In genomic region chr4:154781983-154782293, GRCh38 we compare ENCODE assay signal across 2 cellular contexts.
TF ChIP-seq lines count a peak whose summit lies in the region.

No MANE protein-coding gene starts in this region.

TF ChIP-seq in WTC11, 78 proteins besides CTCF, POLR2A, EP300 and RAD21 (continued from another document and continues in another):
- TF ChIP-seq ZMAT4 (CRISPR knock-in tag; IDR thresholded peaks at IDR 0.05) (no peak), JUN (CRISPR knock-in tag; IDR thresholded peaks at IDR 0.05) (no peak), ZNF317 (CRISPR knock-in tag; IDR thresholded peaks at IDR 0.05; ENCODE audit: borderline replicate concordance, low read depth) (no peak), AFF4 (CRISPR knock-in tag; IDR thresholded peaks at IDR 0.05; ENCODE audit: borderline replicate concordance) (no peak), NFYB (CRISPR knock-in tag; conservative IDR thresholded peaks at IDR 0.05; ENCODE audit: low read depth) (no peak), ZNF671 (CRISPR knock-in tag; IDR thresholded peaks at IDR 0.05) (no peak), STAT6 (CRISPR knock-in tag; conservative IDR thresholded peaks at IDR 0.05; ENCODE audit: low read depth) (no peak), TP53 (CRISPR knock-in tag; IDR thresholded peaks at IDR 0.05) (no peak), IRF2 (CRISPR knock-in tag; IDR thresholded peaks at IDR 0.05; ENCODE audit: borderline replicate concordance, low read depth) (no peak), ZNF532 (CRISPR knock-in tag; IDR thresholded peaks at IDR 0.05; ENCODE audit: borderline replicate concordance) (no peak), SOX15 (CRISPR knock-in tag; IDR thresholded peaks at IDR 0.05) (no peak), ZNF423 (CRISPR knock-in tag; IDR thresholded peaks at IDR 0.05) (no peak)

TF ChIP-seq in SK-N-SH, 30 proteins besides CTCF, POLR2A, EP300 and RAD21 (continued from another document):
- TF ChIP-seq GATA2 (CRISPR knock-in tag; IDR thresholded peaks at IDR 0.05) (no peak), MXI1 (IDR thresholded peaks at IDR 0.05; ENCODE audit: low read depth, low read length) (no peak), ELF1 (IDR thresholded peaks at IDR 0.05) (no peak), NRF1 (IDR thresholded peaks at IDR 0.05; ENCODE audit: low read depth, low read length) (no peak), JUND (IDR thresholded peaks at IDR 0.05) (no peak), GABPA (IDR thresholded peaks at IDR 0.05; ENCODE audit: low read depth) (no peak), IRF3 (IDR thresholded peaks at IDR 0.05; ENCODE audit: low read depth, low read length) (no peak), FOXJ3 (CRISPR knock-in tag; IDR thresholded peaks at IDR 0.05) (no peak), FOXM1 (IDR thresholded peaks at IDR 0.05; ENCODE audit: low read depth) (no peak), ZBTB33 (IDR thresholded peaks at IDR 0.05; ENCODE audit: borderline replicate concordance, low read depth) (no peak), PBX3 (IDR thresholded peaks at IDR 0.05) (no peak), EZH2phosphoT487 (IDR thresholded peaks at IDR 0.05; ENCODE audit: borderline replicate concordance, low read depth) (no peak), USF1 (IDR thresholded peaks at IDR 0.05; ENCODE audit: borderline replicate concordance, low read depth) (no peak), RXRA (IDR thresholded peaks at IDR 0.05; ENCODE audit: borderline replicate concordance, low read depth) (no peak), FOSL2 (IDR thresholded peaks at IDR 0.05; ENCODE audit: borderline replicate concordance, low read depth) (no peak), USF2 (IDR thresholded peaks at IDR 0.05; ENCODE audit: borderline replicate concordance, low read depth, low read length) (no peak), SMC3 (IDR thresholded peaks at IDR 0.05; ENCODE audit: low read depth, low read length) (no peak), CHD2 (IDR thresholded peaks at IDR 0.05; ENCODE audit: low read length, partially characterized antibody) (no peak)
TF ChIP-seq in SK-N-SH: peak in this region for 0.
